In genomic region chr10:49290131-49290530, GRCh38 we compare ENCODE assay signal across 26 cellular contexts. TPM values are rescaled to one million over a fixed set of nuclear protein-coding genes. Genes with fewer than 3 reads are reported as not detected.
"Had no signal": no experiment of that assay in that cellular context is flagged by ENCODE, and none has a peak within 500 bp of the region (broad histone marks: within the 10 kb centered on the region; RNA-seq: fewer than 3 reads in every experiment).

No MANE protein-coding gene starts in this region.

- H3K27ac ChIP-seq: SJSA1, VCaP had no signal

- ATAC-seq: activated T-helper 17 cell treated with anti-CD3 and anti-CD28 coated beads, Interleukin-2, amount 50 U/mL, for 72 hours; Panc1; Right ventricle myocardium inferior; T-helper 17 cell had no signal

- H3K36me3 ChIP-seq: SJSA1 had no signal

- H3K27me3 ChIP-seq: SJSA1 had no signal

- H3K4me1 ChIP-seq: SJSA1 had no signal

- H3K9me3 ChIP-seq: SJSA1 had no signal

- DNase-seq: activated CD4-positive, alpha-beta memory T cell treated with anti-CD3 and anti-CD28 coated beads, Interleukin-2, amount 10 ng/mL, durations not matched to agents 7 days and 5 days; activated CD4-positive, alpha-beta T cell treated with anti-CD3 and anti-CD28 coated beads, Interleukin-2, amount 50 U/mL, for 1 hour; activated CD4-positive, CD25-positive, alpha-beta regulatory T cell; activated gamma-delta T cell; activated naive CD4-positive, alpha-beta T cell treated with anti-CD3 and anti-CD28 coated beads for 36 hours; activated T-cell treated with anti-CD3 and anti-CD28 coated beads for 4 hours; activated T-cell treated with anti-CD3 and anti-CD28 coated beads, Interleukin-2, amount 50 U/mL, for 48 hours; amygdala; Kasumi-1; KBM-7; NCI-H1105 treated with DMSO at 0.1 percent for 48 hours; NCI-H1436 treated with DMSO at 0.1 percent for 48 hours; NCI-H187; NCI-H2081; NCI-H524 treated with DMSO at 0.1 percent for 48 hours; NCI-H748 treated with DMSO at 0.1 percent for 48 hours; OCI-M1; RPMI8226; T-helper 17 cell had no signal

- H3K4me3 ChIP-seq: SJSA1 had no signal

RNA-seq across cellular contexts. Expression of gene C10orf71, which starts 8.8 kb away (rescaled TPM):
- total RNA-seq: activated CD4-positive, alpha-beta memory T cell treated with anti-CD3 and anti-CD28 coated beads, Interleukin-2, amount 10 ng/mL, durations not matched to agents 7 days and 5 days; activated CD8-positive, alpha-beta memory T cell treated with anti-CD3 and anti-CD28 coated beads for 36 hours; activated naive CD4-positive, alpha-beta T cell treated with anti-CD3 and anti-CD28 coated beads for 36 hours; activated T-helper 17 cell treated with anti-CD3 and anti-CD28 coated beads, Interleukin-2, amount 50 U/mL, for 72 hours; astrocyte; SJSA1; T-helper 17 cell had no signal
